15 cellular contexts compared by ENCODE assay signal in genomic region chr10:72349438-72349837, GRCh38. TPM values are rescaled to one million over a fixed set of nuclear protein-coding genes. Genes with fewer than 3 reads are reported as not detected.
A peak's percentile ranks its signal among the peaks of the same experiment; 100 is the strongest.
DNase-seq lines count a peak whose midpoint lies in the region; ATAC-seq, FAIRE-seq and TF ChIP-seq lines count a peak whose summit lies in the region.
"Had no signal": no experiment of that assay in that cellular context is flagged by ENCODE, and none has a peak within 500 bp of the region (broad histone marks: within the 10 kb centered on the region; RNA-seq: fewer than 3 reads in every experiment).

No MANE protein-coding gene starts in this region.

- H3K9me3 ChIP-seq in MG63 (no peaks in the 10 kb centered on the region), sigmoid colon (no peaks in the 10 kb centered on the region), left ventricle myocardium inferior (replicated peaks) (no peaks in the 10 kb centered on the region)

- peaks cover 18% of the 10 kb centered on the region for H3K4me1 Mint-ChIP-seq in activated T-helper 17 cell treated with anti-CD3 and anti-CD28 coated beads, Interleukin-2, amount 50 U/mL, for 72 hours
- H3K4me1 Mint-ChIP-seq in osteocyte (ENCODE audit: unreplicated experiment): peaks cover 25% of the 10 kb centered on the region

- 84 to 92% methylated on average over 2 of the region's 2 CpGs for WGBS in sigmoid colon, 2 donors

- H3K4me3 Mint-ChIP-seq in activated T-helper 17 cell treated with anti-CD3 and anti-CD28 coated beads, Interleukin-2, amount 50 U/mL, for 72 hours: no peak overlapping the region
- H3K4me3 Mint-ChIP-seq in osteocyte (ENCODE audit: unreplicated experiment): no peak overlapping the region
- H3K4me3 Mint-ChIP-seq: CD14-positive monocyte had no signal

- no peaks in the 10 kb centered on the region for H3K9me3 Mint-ChIP-seq in activated T-helper 17 cell treated with anti-CD3 and anti-CD28 coated beads, Interleukin-2, amount 50 U/mL, for 72 hours
- no peaks in the 10 kb centered on the region for H3K9me3 Mint-ChIP-seq in osteocyte (ENCODE audit: unreplicated experiment)
- H3K9me3 Mint-ChIP-seq: CD14-positive monocyte had no signal

- no peak for TF ChIP-seq POLR2A in sigmoid colon (IDR thresholded peaks at IDR 0.05)

- intact Hi-C loops in sigmoid colon (cut with DNase I) (no loop called here), left ventricle myocardium inferior (cut with micrococcal nuclease) (no loop called here)

- H3K4me3 ChIP-seq in epithelial cell of esophagus (ENCODE audit: low read length): no peak overlapping the region
- no peak overlapping the region for H3K4me3 ChIP-seq in MG63
- no peak overlapping the region for H3K4me3 ChIP-seq in sigmoid colon
- no peak overlapping the region for H3K4me3 ChIP-seq in left ventricle myocardium inferior

- H3K4me1 ChIP-seq in sigmoid colon (peaks cover 0 to 43% (median 29%) of the 10 kb centered on the region in 4 donors), left ventricle myocardium inferior (peaks cover 40% of the 10 kb centered on the region)

- H3K27me3 Mint-ChIP-seq in activated T-helper 17 cell treated with anti-CD3 and anti-CD28 coated beads, Interleukin-2, amount 50 U/mL, for 72 hours: no peaks in the 10 kb centered on the region
- no peaks in the 10 kb centered on the region for H3K27me3 Mint-ChIP-seq in osteocyte (ENCODE audit: unreplicated experiment)

- H3K36me3 Mint-ChIP-seq in activated T-helper 17 cell treated with anti-CD3 and anti-CD28 coated beads, Interleukin-2, amount 50 U/mL, for 72 hours (ENCODE audit: low read depth): peaks cover 55% of the 10 kb centered on the region
- peaks cover 13% of the 10 kb centered on the region for H3K36me3 Mint-ChIP-seq in osteocyte (ENCODE audit: unreplicated experiment)

- TF ChIP-seq EP300 in sigmoid colon (IDR thresholded peaks at IDR 0.05): no peak

- H3K36me3 ChIP-seq in MG63: peaks cover 13% of the 10 kb centered on the region
- H3K36me3 ChIP-seq in sigmoid colon: peaks cover 0 to 44% (median 19%) of the 10 kb centered on the region in 4 donors
- H3K36me3 ChIP-seq in left ventricle myocardium inferior: peaks cover 36% of the 10 kb centered on the region

- H3K27ac Mint-ChIP-seq in activated T-helper 17 cell treated with anti-CD3 and anti-CD28 coated beads, Interleukin-2, amount 50 U/mL, for 72 hours: peak overlapping the region; percentile 49
- peak overlapping the region; percentile 23 for H3K27ac Mint-ChIP-seq in osteocyte (ENCODE audit: unreplicated experiment)

- DNase-seq in epithelial cell of esophagus (ENCODE audit: low read depth) (peak; percentile 45), osteocyte (ENCODE audit: extremely low spot score, unreplicated experiment) (no peak), urothelium cell line (ENCODE audit: low spot score) (no peak), MG63 (no peak), sigmoid colon (no peak), left ventricle myocardium inferior (no peak)
- DNase-seq: COR-L47, GOT3, NCI-H187, NCI-H226, NCI-H524 treated with DMSO at 0.1 percent for 48 hours had no signal

- H3K27me3 ChIP-seq in MG63 (no peaks in the 10 kb centered on the region), sigmoid colon (no peaks in the 10 kb centered on the region), left ventricle myocardium inferior (ENCODE audit: low read depth) (no peaks in the 10 kb centered on the region)

- FAIRE-seq in urothelium cell line (lab: Jason Lieb, UNC): no peak

- no peak for TF ChIP-seq CTCF in C4-2B (conservative IDR thresholded peaks at IDR 0.05)
- no peak for TF ChIP-seq CTCF in epithelial cell of esophagus (IDR thresholded peaks at IDR 0.05; ENCODE audit: insufficient read depth, low read depth, low read length, missing control alignments)
- TF ChIP-seq CTCF in osteocyte (IDR thresholded peaks at IDR 0.05): no peak
- TF ChIP-seq CTCF in sigmoid colon (IDR thresholded peaks at IDR 0.05): no peak
- TF ChIP-seq CTCF in left ventricle myocardium inferior (IDR thresholded peaks at IDR 0.05; ENCODE audit: borderline replicate concordance): no peak

- peak overlapping the region; percentile 11 for H3K27ac ChIP-seq in C4-2B
- no peak overlapping the region for H3K27ac ChIP-seq in sigmoid colon
- no peak overlapping the region for H3K27ac ChIP-seq in left ventricle myocardium inferior (replicated peaks)

- no peak for ATAC-seq in activated T-helper 17 cell treated with anti-CD3 and anti-CD28 coated beads, Interleukin-2, amount 50 U/mL, for 72 hours (replicated peaks)
- ATAC-seq: Panc1 had no signal

RNA-seq across cellular contexts. Expression of gene DNAJB12, which starts 5.3 kb away (rescaled TPM):
- 10 to 100 TPM; 32.0 to 35.9 TPM for total RNA-seq in activated T-helper 17 cell treated with anti-CD3 and anti-CD28 coated beads, Interleukin-2, amount 50 U/mL, for 72 hours
- total RNA-seq in osteocyte (42.4 and 43.0 TPM in 2 replicates), sigmoid colon (10 to 100 TPM; 22.4 to 38.5 (median 30.0) TPM), left ventricle myocardium inferior (25.6 TPM)
- total RNA-seq in MG63 (2014; rRNA removed; shearing (Covaris generic); ENCODE audit: low replicate concordance): 19.3 and 24.4 TPM in 2 replicates
- 10 to 100 TPM in 2 of 3 donors, 1 to 10 TPM in 1; 9.5 to 28.7 (median 15.6) TPM for polyA plus RNA-seq in sigmoid colon
